ENCODE assay signal across 1 cellular context in the genomic region with DNA sequence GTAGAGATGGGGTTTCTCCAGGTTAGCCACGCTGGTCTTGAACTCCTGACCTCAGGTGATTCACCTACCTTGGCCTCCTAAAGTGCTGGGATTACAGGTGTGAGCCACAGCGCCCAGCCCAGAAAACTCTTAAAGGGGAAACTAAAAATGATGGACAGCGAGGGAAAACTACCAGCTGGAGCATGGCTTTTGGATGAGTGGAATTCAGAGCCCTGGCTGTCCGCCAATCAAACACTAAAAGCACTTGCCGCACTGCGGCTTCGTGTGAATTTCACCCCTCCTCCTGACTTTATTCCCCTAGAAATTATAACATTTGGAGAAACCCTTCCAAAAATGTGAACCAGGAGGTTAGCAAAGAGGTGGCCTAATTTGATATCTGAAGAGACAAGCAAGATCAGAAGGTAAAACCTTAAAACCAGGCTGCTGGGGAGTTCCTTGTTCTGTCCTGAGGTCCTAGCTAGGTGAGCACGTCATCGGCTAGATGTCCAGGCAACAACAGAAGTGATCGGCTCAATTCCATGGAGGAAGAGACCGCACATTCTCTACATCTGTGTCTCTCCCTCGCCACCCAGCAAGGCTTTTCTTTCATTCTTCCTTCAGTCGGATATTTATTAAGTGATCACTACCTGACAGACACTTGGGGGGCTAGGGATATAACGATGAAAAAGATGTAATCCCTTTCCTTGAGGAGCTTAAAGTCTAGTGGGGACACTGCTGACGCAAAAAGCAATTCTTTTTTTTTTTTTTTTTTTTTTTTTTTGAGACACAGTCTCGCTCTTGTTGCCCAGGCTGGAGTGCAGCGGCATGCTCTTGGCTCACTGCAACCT.
A peak's percentile ranks its signal among the peaks of the same experiment; 100 is the strongest.
TF ChIP-seq lines count a peak whose summit lies in the region.

No MANE protein-coding gene starts in this region.

TF ChIP-seq in K562, 482 proteins besides CTCF, POLR2A, EP300 and RAD21 (continued from another document and continues in another):
- TF ChIP-seq, protein P1, sequence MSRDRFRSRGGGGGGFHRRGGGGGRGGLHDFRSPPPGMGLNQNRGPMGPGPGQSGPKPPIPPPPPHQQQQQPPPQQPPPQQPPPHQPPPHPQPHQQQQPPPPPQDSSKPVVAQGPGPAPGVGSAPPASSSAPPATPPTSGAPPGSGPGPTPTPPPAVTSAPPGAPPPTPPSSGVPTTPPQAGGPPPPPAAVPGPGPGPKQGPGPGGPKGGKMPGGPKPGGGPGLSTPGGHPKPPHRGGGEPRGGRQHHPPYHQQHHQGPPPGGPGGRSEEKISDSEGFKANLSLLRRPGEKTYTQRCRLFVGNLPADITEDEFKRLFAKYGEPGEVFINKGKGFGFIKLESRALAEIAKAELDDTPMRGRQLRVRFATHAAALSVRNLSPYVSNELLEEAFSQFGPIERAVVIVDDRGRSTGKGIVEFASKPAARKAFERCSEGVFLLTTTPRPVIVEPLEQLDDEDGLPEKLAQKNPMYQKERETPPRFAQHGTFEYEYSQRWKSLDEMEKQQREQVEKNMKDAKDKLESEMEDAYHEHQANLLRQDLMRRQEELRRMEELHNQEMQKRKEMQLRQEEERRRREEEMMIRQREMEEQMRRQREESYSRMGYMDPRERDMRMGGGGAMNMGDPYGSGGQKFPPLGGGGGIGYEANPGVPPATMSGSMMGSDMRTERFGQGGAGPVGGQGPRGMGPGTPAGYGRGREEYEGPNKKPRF (IDR thresholded peaks at IDR 0.05; ENCODE audit: low read depth, low read length), result no peak
- no peak for TF ChIP-seq ZNF449 (CRISPR knock-in tag; IDR thresholded peaks at IDR 0.05)
- TF ChIP-seq THAP7 (CRISPR knock-in tag; IDR thresholded peaks at IDR 0.05), result no peak
- peak; percentile 28 to 78 for TF ChIP-seq E2F6 (IDR thresholded peaks at IDR 0.05; ENCODE audit: borderline replicate concordance in 1 of 2, extremely low read depth in 1 of 2, insufficient read depth in 1 of 2, insufficient read length in 1 of 2, low read depth in 1 of 2, low read length in 1 of 2, poor library complexity in 1 of 2, severe bottlenecking in 1 of 2)
- no peak for TF ChIP-seq TRIM24 (IDR thresholded peaks at IDR 0.05)
- TF ChIP-seq DEAF1 (CRISPR knock-in tag; IDR thresholded peaks at IDR 0.05), result no peak
- TF ChIP-seq ZNF212 (CRISPR knock-in tag; IDR thresholded peaks at IDR 0.05), result no peak
- no peak for TF ChIP-seq RNF219 (CRISPR knock-in tag; IDR thresholded peaks at IDR 0.05)
- no peak for TF ChIP-seq ZBTB26 (CRISPR knock-in tag; IDR thresholded peaks at IDR 0.05)
- TF ChIP-seq MIER1 (IDR thresholded peaks at IDR 0.05; ENCODE audit: low read depth), result no peak
- TF ChIP-seq POLR2G (IDR thresholded peaks at IDR 0.05; ENCODE audit: low read depth, low read length), result no peak
- TF ChIP-seq ATF7 (IDR thresholded peaks at IDR 0.05), result peak; percentile 64
- no peak for TF ChIP-seq HNRNPH1 (optimal IDR thresholded peaks at IDR 0.05; ENCODE audit: low read depth, low read length)
- TF ChIP-seq ZNF589 (CRISPR knock-in tag; IDR thresholded peaks at IDR 0.05; ENCODE audit: low read depth), result no peak; the same call in 1 of the 2 replicates
- TF ChIP-seq, protein P2, sequence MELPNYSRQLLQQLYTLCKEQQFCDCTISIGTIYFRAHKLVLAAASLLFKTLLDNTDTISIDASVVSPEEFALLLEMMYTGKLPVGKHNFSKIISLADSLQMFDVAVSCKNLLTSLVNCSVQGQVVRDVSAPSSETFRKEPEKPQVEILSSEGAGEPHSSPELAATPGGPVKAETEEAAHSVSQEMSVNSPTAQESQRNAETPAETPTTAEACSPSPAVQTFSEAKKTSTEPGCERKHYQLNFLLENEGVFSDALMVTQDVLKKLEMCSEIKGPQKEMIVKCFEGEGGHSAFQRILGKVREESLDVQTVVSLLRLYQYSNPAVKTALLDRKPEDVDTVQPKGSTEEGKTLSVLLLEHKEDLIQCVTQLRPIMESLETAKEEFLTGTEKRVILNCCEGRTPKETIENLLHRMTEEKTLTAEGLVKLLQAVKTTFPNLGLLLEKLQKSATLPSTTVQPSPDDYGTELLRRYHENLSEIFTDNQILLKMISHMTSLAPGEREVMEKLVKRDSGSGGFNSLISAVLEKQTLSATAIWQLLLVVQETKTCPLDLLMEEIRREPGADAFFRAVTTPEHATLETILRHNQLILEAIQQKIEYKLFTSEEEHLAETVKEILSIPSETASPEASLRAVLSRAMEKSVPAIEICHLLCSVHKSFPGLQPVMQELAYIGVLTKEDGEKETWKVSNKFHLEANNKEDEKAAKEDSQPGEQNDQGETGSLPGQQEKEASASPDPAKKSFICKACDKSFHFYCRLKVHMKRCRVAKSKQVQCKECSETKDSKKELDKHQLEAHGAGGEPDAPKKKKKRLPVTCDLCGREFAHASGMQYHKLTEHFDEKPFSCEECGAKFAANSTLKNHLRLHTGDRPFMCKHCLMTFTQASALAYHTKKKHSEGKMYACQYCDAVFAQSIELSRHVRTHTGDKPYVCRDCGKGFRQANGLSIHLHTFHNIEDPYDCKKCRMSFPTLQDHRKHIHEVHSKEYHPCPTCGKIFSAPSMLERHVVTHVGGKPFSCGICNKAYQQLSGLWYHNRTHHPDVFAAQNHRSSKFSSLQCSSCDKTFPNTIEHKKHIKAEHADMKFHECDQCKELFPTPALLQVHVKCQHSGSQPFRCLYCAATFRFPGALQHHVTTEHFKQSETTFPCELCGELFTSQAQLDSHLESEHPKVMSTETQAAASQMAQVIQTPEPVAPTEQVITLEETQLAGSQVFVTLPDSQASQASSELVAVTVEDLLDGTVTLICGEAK (IDR thresholded peaks at IDR 0.05), result peak; percentile 59; the same call in 1 of the 2 replicates
- TF ChIP-seq, protein P2 (CRISPR knock-in tag; IDR thresholded peaks at IDR 0.05), result no peak
- TF ChIP-seq, protein P3, sequence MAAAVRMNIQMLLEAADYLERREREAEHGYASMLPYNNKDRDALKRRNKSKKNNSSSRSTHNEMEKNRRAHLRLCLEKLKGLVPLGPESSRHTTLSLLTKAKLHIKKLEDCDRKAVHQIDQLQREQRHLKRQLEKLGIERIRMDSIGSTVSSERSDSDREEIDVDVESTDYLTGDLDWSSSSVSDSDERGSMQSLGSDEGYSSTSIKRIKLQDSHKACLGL (CRISPR knock-in tag; IDR thresholded peaks at IDR 0.05; ENCODE audit: borderline replicate concordance, poor library complexity, severe bottlenecking), result no peak
- TF ChIP-seq MCM5 (IDR thresholded peaks at IDR 0.05; ENCODE audit: low read depth), result no peak
- no peak for TF ChIP-seq HIVEP1 (CRISPR knock-in tag; IDR thresholded peaks at IDR 0.05)
- no peak for TF ChIP-seq HES1 (IDR thresholded peaks at IDR 0.05; ENCODE audit: low read depth)
- TF ChIP-seq ETV6 (IDR thresholded peaks at IDR 0.05; ENCODE audit: borderline replicate concordance in 1 of 2, low read depth in 2 of 2, low read length in 1 of 2), result no peak
- no peak for TF ChIP-seq ETV6 (CRISPR knock-in tag; IDR thresholded peaks at IDR 0.05; ENCODE audit: borderline replicate concordance)
- TF ChIP-seq ZNF184 (CRISPR knock-in tag; IDR thresholded peaks at IDR 0.05), result no peak
- 0 out of 2 replicates have a peak, but pooled peaks have one; percentile 10 for TF ChIP-seq CTBP1 (IDR thresholded peaks at IDR 0.05; ENCODE audit: borderline replicate concordance)
- TF ChIP-seq BDP1 (IDR thresholded peaks at IDR 0.05; ENCODE audit: insufficient read depth, insufficient read length), result no peak
- no peak for TF ChIP-seq SAFB (IDR thresholded peaks at IDR 0.05; ENCODE audit: borderline replicate concordance, low read depth, low read length)
- TF ChIP-seq SMAD2 (IDR thresholded peaks at IDR 0.05; ENCODE audit: low read depth, low read length), result no peak
- TF ChIP-seq LCOR (CRISPR knock-in tag; IDR thresholded peaks at IDR 0.05), result 0 out of 2 replicates have a peak, but pooled peaks have one; percentile 6
- 0 out of 4 replicates have a peak, but pooled peaks of 1 of the 2 experiments have one; percentile 0 for TF ChIP-seq MAZ (CRISPR knock-in tag; conservative IDR thresholded peaks at IDR 0.05 in 1 of 2, IDR thresholded peaks at IDR 0.05 in 1 of 2)
- TF ChIP-seq KLF16 (IDR thresholded peaks at IDR 0.05), result no peak
- TF ChIP-seq CREM (IDR thresholded peaks at IDR 0.05; ENCODE audit: low read depth), result peak; percentile 50; the same call in 1 of the 2 replicates
- peak; percentile 11 for TF ChIP-seq TBP (optimal IDR thresholded peaks at IDR 0.05; ENCODE audit: low read depth, low read length)
- no peak for TF ChIP-seq SIRT6 (IDR thresholded peaks at IDR 0.05; ENCODE audit: low read depth, low read length)
